ENCODE assay signal across 8 cellular contexts in the genomic region with DNA sequence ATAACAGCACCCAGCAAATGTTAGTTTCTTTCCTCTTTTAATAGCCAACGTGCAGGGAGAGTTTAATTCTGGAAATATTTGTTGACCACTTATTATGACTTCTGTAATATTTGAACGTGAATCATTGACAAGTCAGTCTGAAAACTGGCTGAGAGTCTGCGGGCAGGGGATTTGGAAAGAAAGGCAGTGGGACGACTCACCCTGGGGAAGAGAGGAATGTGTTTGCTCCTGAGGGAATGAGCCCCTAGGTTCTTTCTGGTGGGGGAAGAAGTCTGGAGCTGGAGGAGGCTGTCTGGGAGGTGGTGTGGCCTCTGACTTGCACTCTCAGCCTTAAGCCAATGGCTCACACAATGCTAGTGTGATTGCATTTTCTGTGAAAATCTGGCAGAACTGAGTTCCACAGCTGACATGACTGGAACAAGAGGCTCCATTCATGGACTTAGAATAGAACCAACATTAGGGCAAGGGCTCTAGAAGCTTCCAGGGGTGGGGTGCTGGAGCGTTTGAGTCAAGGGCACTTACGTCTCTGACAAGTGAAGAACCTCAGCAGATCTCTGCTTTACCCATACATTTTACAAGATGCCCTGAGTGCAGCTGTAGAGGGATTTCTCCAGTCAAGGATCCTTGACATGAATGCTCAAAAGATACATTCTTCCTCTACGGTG.
DNase-seq lines count a peak whose midpoint lies in the region; TF ChIP-seq lines count a peak whose summit lies in the region.
"Not testable (repeated sequence)": the region's sequence is repeated elsewhere in the genome, so short reads cannot be mapped to it uniquely, and the experiment has no call there.

No MANE protein-coding gene starts in this region.

- H3K4me3 ChIP-seq in dorsolateral prefrontal cortex; subcutaneous abdominal adipose tissue (ENCODE audit: low read depth in 1 of 5, low read length in 5 of 5): not testable (repeated sequence)

- not testable (repeated sequence) for H3K4me1 ChIP-seq in subcutaneous abdominal adipose tissue (ENCODE audit: control insufficient read depth in 5 of 5, insufficient read depth in 5 of 5, low read length in 5 of 5)

- intact Hi-C loops in dorsolateral prefrontal cortex (cut with DNase I): loop anchor here in 1 of 2 donors (10.0 kb wide), 1 partner anchor 154 kb away; no protein-coding TSS in a partner anchor

- not testable (repeated sequence) for H3K9me3 ChIP-seq in subcutaneous abdominal adipose tissue (ENCODE audit: control insufficient read depth in 5 of 5, low read length in 5 of 5)

- TF ChIP-seq CTCF in dorsolateral prefrontal cortex (IDR thresholded peaks at IDR 0.05 in 54 of 56, conservative IDR thresholded peaks at IDR 0.05 in 2 of 56; ENCODE audit: low read depth in 1 of 56, partially characterized antibody in 56 of 56): not testable (repeated sequence)

- not testable (repeated sequence) for H3K27me3 ChIP-seq in dorsolateral prefrontal cortex; subcutaneous abdominal adipose tissue (ENCODE audit: control insufficient read depth in 5 of 5, insufficient read depth in 4 of 5, low read length in 5 of 5)

- not testable (repeated sequence) for H3K9ac ChIP-seq in subcutaneous abdominal adipose tissue (ENCODE audit: low read length in 5 of 5)

- DNase-seq in AG20443 (ENCODE audit: low spot score): peak; percentile 75
- DNase-seq in GOT3 (lab: John Stamatoyannopoulos, UW): peak; percentile 58
- DNase-seq in NCI-H226: peak; percentile 63
- peak; percentile 81 for DNase-seq in amniotic epithelial cell (ENCODE audit: low read depth)
- DNase-seq in dorsolateral prefrontal cortex: peak in 3 of 10 donors; percentile 44 to 71 (median 50)
- DNase-seq in globus pallidus (ENCODE audit: low spot score): peak; percentile 70
- peak; percentile 88 for DNase-seq in myocyte (ENCODE audit: low read depth)

- H3K36me3 ChIP-seq in subcutaneous abdominal adipose tissue (ENCODE audit: control insufficient read depth in 5 of 5, insufficient read depth in 5 of 5, low read length in 5 of 5): not testable (repeated sequence)

- H3K27ac ChIP-seq in dorsolateral prefrontal cortex: peak overlapping the region in 35 of 59 donors; percentile 6 to 85 (median 55)
- peak overlapping the region; percentile 16 for H3K27ac ChIP-seq in subcutaneous abdominal adipose tissue (ENCODE audit: low read depth, low read length)
